In genomic region chrX:19647159-19647558, GRCh38 we compare ENCODE assay signal across 19 cellular contexts.
"Had no signal": no experiment of that assay in that cellular context is flagged by ENCODE, and none has a peak within 500 bp of the region (broad histone marks: within the 10 kb centered on the region; RNA-seq: fewer than 3 reads in every experiment).

No MANE protein-coding gene starts in this region.

- H3K4me3 Mint-ChIP-seq: immature natural killer cell, memory B cell, naive B cell had no signal

- H3K27ac ChIP-seq: body of pancreas, colonic mucosa, sigmoid colon, spleen had no signal

- FAIRE-seq: endometrium, urothelium cell line had no signal

- H3K4me1 ChIP-seq: body of pancreas, colonic mucosa, sigmoid colon had no signal

- H3K4me3 ChIP-seq: body of pancreas, colonic mucosa, sigmoid colon, spleen, tibial nerve had no signal

- H3K27me3 ChIP-seq: body of pancreas, colonic mucosa, sigmoid colon, spleen, tibial nerve had no signal

- H3K27me3 Mint-ChIP-seq: memory B cell, naive B cell had no signal

- ATAC-seq: body of pancreas, esophagus mucosa, left ventricle myocardium superior had no signal

- H3K36me3 ChIP-seq: colonic mucosa, sigmoid colon, tibial nerve had no signal

- DNase-seq: activated CD4-positive, alpha-beta T cell treated with anti-CD3 and anti-CD28 coated beads, Interleukin-2, amount 50 U/mL, for 4 hours; activated gamma-delta T cell treated with Interleukin-2 at 50 U/mL for 16 hours; body of pancreas; central memory CD4-positive, alpha-beta T cell; colonic mucosa; immature natural killer cell; kidney glomerular epithelial cell; left ventricle myocardium superior; naive B cell; posterior cingulate gyrus; sigmoid colon; spleen; stimulated activated naive CD4-positive, alpha-beta T cell had no signal

- H3K9me3 ChIP-seq: body of pancreas, colonic mucosa, sigmoid colon, spleen, tibial nerve had no signal

- H3K9me3 Mint-ChIP-seq: activated naive CD4-positive, alpha-beta T cell treated with anti-CD3 and anti-CD28 coated beads, Interleukin-2, amount 50 U/mL, for 72 hours; immature natural killer cell; memory B cell had no signal
